17 cellular contexts compared by ENCODE assay signal in the genomic region with DNA sequence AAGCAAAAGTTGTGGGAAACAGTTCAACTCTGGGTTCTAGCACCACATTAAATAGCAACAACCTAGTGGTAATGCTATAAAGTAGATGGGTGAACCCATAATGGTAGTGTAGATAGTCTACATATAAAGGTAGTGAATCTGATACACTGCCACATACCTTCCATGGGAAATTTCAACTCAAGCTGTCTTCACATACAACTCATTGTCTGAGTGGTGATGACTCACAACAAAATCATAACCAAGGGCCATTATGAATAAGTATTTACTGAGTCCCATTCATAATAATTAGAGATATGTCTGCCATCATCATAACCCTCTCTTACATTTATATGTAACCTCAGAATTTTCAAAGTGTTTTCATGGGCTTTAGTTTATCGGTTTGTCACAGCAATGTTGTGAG. TPM values are rescaled to one million over a fixed set of nuclear protein-coding genes. Genes with fewer than 3 reads are reported as not detected.
DNase-seq lines count a peak whose midpoint lies in the region; ATAC-seq, FAIRE-seq and TF ChIP-seq lines count a peak whose summit lies in the region.
"Had no signal": no experiment of that assay in that cellular context is flagged by ENCODE, and none has a peak within 500 bp of the region (broad histone marks: within the 10 kb centered on the region; RNA-seq: fewer than 3 reads in every experiment).

No MANE protein-coding gene starts in this region.

- H3K36me3 Mint-ChIP-seq in activated T-helper 1 cell treated with anti-CD3 and anti-CD28 coated beads, Interleukin-12 subunit alpha, Interleukin-12 subunit beta, Interleukin-2, Interleukin-4 antibody, amounts not matched to agents 30 ng/mL and 10 ng/mL and 1 ng/mL, durations not matched to agents 14 hours and 24 hours and 36 hours (ENCODE audit: low read depth): no peaks in the 10 kb centered on the region
- H3K36me3 Mint-ChIP-seq: CD4-positive, alpha-beta memory T cell; naive B cell had no signal

- H4K20me1 ChIP-seq in keratinocyte (ENCODE audit: control insufficient read depth, extremely low read depth, insufficient read depth, low read length): no peaks in the 10 kb centered on the region

- H3K27me3 Mint-ChIP-seq in activated T-helper 1 cell treated with anti-CD3 and anti-CD28 coated beads, Interleukin-12 subunit alpha, Interleukin-12 subunit beta, Interleukin-2, Interleukin-4 antibody, amounts not matched to agents 30 ng/mL and 10 ng/mL and 1 ng/mL, durations not matched to agents 14 hours and 24 hours and 36 hours (ENCODE audit: insufficient read depth): peaks cover 3% of the 10 kb centered on the region

- H3K4me3 ChIP-seq in keratinocyte (ENCODE audit: control insufficient read depth in 2 of 3, extremely low read depth in 1 of 3, insufficient read depth in 2 of 3, low read depth in 1 of 3, low read length in 3 of 3) (no peak overlapping the region), WERI-Rb-1 (ENCODE audit: low read depth, low read length) (no peak overlapping the region)
- H3K4me3 ChIP-seq: colonic mucosa, gastrocnemius medialis, right atrium auricular region, suprapubic skin had no signal

- intact Hi-C loops in activated T-helper 1 cell treated with anti-CD3 and anti-CD28 coated beads, Interleukin-12 subunit alpha, Interleukin-12 subunit beta, Interleukin-2, Interleukin-4 antibody, amounts not matched to agents 30 ng/mL and 10 ng/mL and 1 ng/mL, durations not matched to agents 14 hours and 24 hours and 36 hours (cut with micrococcal nuclease): no loop called here

- no peak overlapping the region for H3K4me3 Mint-ChIP-seq in activated T-helper 1 cell treated with anti-CD3 and anti-CD28 coated beads, Interleukin-12 subunit alpha, Interleukin-12 subunit beta, Interleukin-2, Interleukin-4 antibody, amounts not matched to agents 30 ng/mL and 10 ng/mL and 1 ng/mL, durations not matched to agents 14 hours and 24 hours and 36 hours
- H3K4me3 Mint-ChIP-seq: CD4-positive, alpha-beta memory T cell; HFFc6; naive B cell had no signal

- H3K27me3 ChIP-seq in keratinocyte (ENCODE audit: control insufficient read depth, extremely low read depth, insufficient read depth, low read length) (no peaks in the 10 kb centered on the region), WERI-Rb-1 (ENCODE audit: insufficient read depth, low read depth, severe bottlenecking) (no peaks in the 10 kb centered on the region)
- H3K27me3 ChIP-seq: colonic mucosa, gastrocnemius medialis, right atrium auricular region, suprapubic skin had no signal

- dilution Hi-C loops in keratinocyte (cut with MboI; ENCODE audit: extremely low pct_ligation_motif_present, low sequenced_read_pairs): no loop called here

- H3K27ac Mint-ChIP-seq in activated T-helper 1 cell treated with anti-CD3 and anti-CD28 coated beads, Interleukin-12 subunit alpha, Interleukin-12 subunit beta, Interleukin-2, Interleukin-4 antibody, amounts not matched to agents 30 ng/mL and 10 ng/mL and 1 ng/mL, durations not matched to agents 14 hours and 24 hours and 36 hours: no peak overlapping the region
- H3K27ac Mint-ChIP-seq: CD4-positive, alpha-beta memory T cell; HFFc6; naive B cell had no signal

- H3K9me3 ChIP-seq in keratinocyte (ENCODE audit: control insufficient read depth, low read depth, low read length) (no peaks in the 10 kb centered on the region), WERI-Rb-1 (ENCODE audit: severe bottlenecking) (no peaks in the 10 kb centered on the region)
- H3K9me3 ChIP-seq: colonic mucosa, gastrocnemius medialis, right atrium auricular region, suprapubic skin had no signal

- H2AFZ ChIP-seq in keratinocyte (ENCODE audit: control insufficient read depth, low read length): no peak overlapping the region

- ATAC-seq in GM19452 (IDR thresholded peaks at IDR 0.05; ENCODE audit: unreplicated experiment): no peak
- ATAC-seq in GM19467 (IDR thresholded peaks at IDR 0.05; ENCODE audit: unreplicated experiment): no peak
- ATAC-seq: gastrocnemius medialis, left colon had no signal

- FAIRE-seq in H54 (lab: Jason Lieb, UNC): peak; percentile 23
- peak; percentile 60 for FAIRE-seq in keratinocyte (lab: Jason Lieb, UNC)

- no peaks in the 10 kb centered on the region for H3K36me3 ChIP-seq in keratinocyte (ENCODE audit: control insufficient read depth in 2 of 2, extremely low read depth in 1 of 2, insufficient read depth in 2 of 2, low read length in 2 of 2)
- H3K36me3 ChIP-seq in WERI-Rb-1: no peaks in the 10 kb centered on the region
- H3K36me3 ChIP-seq: colonic mucosa, right atrium auricular region, suprapubic skin had no signal

- H3K4me1 ChIP-seq in keratinocyte (ENCODE audit: control insufficient read depth, extremely low read depth, insufficient read depth, low read length): peaks cover 5% of the 10 kb centered on the region
- H3K4me1 ChIP-seq: colonic mucosa, gastrocnemius medialis, right atrium auricular region, suprapubic skin had no signal

- TF ChIP-seq POLR2A in H54 (IDR thresholded peaks at IDR 0.05; ENCODE audit: low read depth, low read length): no peak

- H3K4me2 ChIP-seq in keratinocyte (ENCODE audit: control insufficient read depth, extremely low read depth, insufficient read depth, low read depth, low read length): no peak overlapping the region

- no peaks in the 10 kb centered on the region for H3K79me2 ChIP-seq in keratinocyte (ENCODE audit: control insufficient read depth, insufficient read depth, low read length)

- no peak overlapping the region for H3K27ac ChIP-seq in RWPE1
- peak overlapping the region; percentile 23 for H3K27ac ChIP-seq in keratinocyte (ENCODE audit: control insufficient read depth, insufficient read depth, low read length)
- no peak overlapping the region for H3K27ac ChIP-seq in WERI-Rb-1
- H3K27ac ChIP-seq: colonic mucosa, gastrocnemius medialis, right atrium auricular region, suprapubic skin had no signal

- H3K9me3 Mint-ChIP-seq in activated T-helper 1 cell treated with anti-CD3 and anti-CD28 coated beads, Interleukin-12 subunit alpha, Interleukin-12 subunit beta, Interleukin-2, Interleukin-4 antibody, amounts not matched to agents 30 ng/mL and 10 ng/mL and 1 ng/mL, durations not matched to agents 14 hours and 24 hours and 36 hours: no peaks in the 10 kb centered on the region
- H3K9me3 Mint-ChIP-seq: CD4-positive, alpha-beta memory T cell; HFFc6; naive B cell had no signal

- peak; percentile 9 for DNase-seq in GM03348 (ENCODE audit: low spot score)
- DNase-seq in H54 (ENCODE audit: insufficient read length, low spot score): no peak
- DNase-seq in RWPE1 (ENCODE audit: low spot score): peak; percentile 57
- peak; percentile 69 for DNase-seq in keratinocyte (ENCODE audit: low read depth, low spot score)
- no peak for DNase-seq in WERI-Rb-1
- DNase-seq in activated T-helper 1 cell treated with anti-CD3 and anti-CD28 coated beads, Interleukin-12 subunit alpha, Interleukin-12 subunit beta, Interleukin-2, Interleukin-4 antibody, amounts not matched to agents 30 ng/mL and 10 ng/mL and 1 ng/mL, durations not matched to agents 14 hours and 24 hours and 36 hours (ENCODE audit: low spot score): no peak
- DNase-seq: CD4-positive, alpha-beta memory T cell; colonic mucosa; gastrocnemius medialis; HFFc6; left colon; naive B cell; NCI-H2227 treated with DMSO at 0.1 percent for 48 hours had no signal

- no peaks in the 10 kb centered on the region for H3K9me1 ChIP-seq in keratinocyte (ENCODE audit: control insufficient read depth, extremely low read depth, insufficient read depth, low read length)

- CTCF ChIA-PET in RWPE1 (lab: Yijun Ruan, JAX): interaction anchor here (0.7 kb wide), 1 partner anchor 420 kb away, joined by 3 read pairs; no protein-coding TSS in a partner anchor

- no peak for TF ChIP-seq CTCF in RWPE1 (conservative IDR thresholded peaks at IDR 0.05; ENCODE audit: low read depth)
- no peak for TF ChIP-seq CTCF in keratinocyte (optimal IDR thresholded peaks at IDR 0.05 in 1 of 3, IDR thresholded peaks at IDR 0.05 in 1 of 3, conservative IDR thresholded peaks at IDR 0.05 in 1 of 3; ENCODE audit: extremely low read depth in 1 of 3, insufficient read depth in 2 of 3, low read length in 3 of 3)
- TF ChIP-seq CTCF in WERI-Rb-1 (IDR thresholded peaks at IDR 0.05; ENCODE audit: low read depth, low read length): no peak

- H3K9ac ChIP-seq in keratinocyte (ENCODE audit: control insufficient read depth, extremely low read depth, insufficient read depth, low read length): no peak overlapping the region

- POLR2A ChIA-PET in RWPE1 (lab: Yijun Ruan, JAX; ENCODE audit: low non-redundant PET): no interaction called here

- H3K4me1 Mint-ChIP-seq in activated T-helper 1 cell treated with anti-CD3 and anti-CD28 coated beads, Interleukin-12 subunit alpha, Interleukin-12 subunit beta, Interleukin-2, Interleukin-4 antibody, amounts not matched to agents 30 ng/mL and 10 ng/mL and 1 ng/mL, durations not matched to agents 14 hours and 24 hours and 36 hours (ENCODE audit: low read depth): no peaks in the 10 kb centered on the region
- H3K4me1 Mint-ChIP-seq: CD4-positive, alpha-beta memory T cell; naive B cell had no signal

RNA-seq across cellular contexts. Expression of a gene that starts 34.8 kb away (rescaled TPM):
- polyA plus RNA-seq in keratinocyte: 0.58 to 1.3 TPM (median 0.97 TPM) in 3 replicates
- polyA plus RNA-seq in keratinocyte (2011; ENCODE audit: low read depth): 0.15 TPM
- polyA plus RNA-seq in keratinocyte (2011; cell fraction: cytosol; rRNA removed): 0.81 and 1.1 TPM in 2 replicates
- polyA plus RNA-seq in keratinocyte (2011; cell fraction: nucleus; rRNA removed): 2.7 and 4.3 TPM in 2 replicates
- polyA plus RNA-seq in keratinocyte (2012; ENCODE audit: low replicate concordance): 0.45 and 0.83 TPM in 2 replicates
- polyA minus RNA-seq in keratinocyte: 0.33 to 0.74 TPM (median 0.46 TPM) in 3 replicates
- polyA minus RNA-seq in keratinocyte (2011; cell fraction: cytosol; rRNA and poly(A)+ RNA removed): not detected
- polyA minus RNA-seq in keratinocyte (2011; cell fraction: nucleus; rRNA and poly(A)+ RNA removed): 1.4 and 2.1 TPM in 2 replicates
- not detected in 2 replicates for total RNA-seq in activated T-helper 1 cell treated with anti-CD3 and anti-CD28 coated beads, Interleukin-12 subunit alpha, Interleukin-12 subunit beta, Interleukin-2, Interleukin-4 antibody, amounts not matched to agents 30 ng/mL and 10 ng/mL and 1 ng/mL, durations not matched to agents 14 hours and 24 hours and 36 hours
- total RNA-seq: CD4-positive, alpha-beta memory T cell had no signal
- polyA plus RNA-seq: CD4-positive, alpha-beta memory T cell had no signal

Comparison
In these comparisons a context has a peak if more than half of its experiments do, and no peak if none do; other contexts are left out.
1. DNase-seq: peak in GM03348 (single experiment), RWPE1 (single experiment) and keratinocyte (single experiment); none in H54 (single experiment), WERI-Rb-1 (single experiment) and activated T-helper 1 cell treated with anti-CD3 and anti-CD28 coated beads, Interleukin-12 subunit alpha, Interleukin-12 subunit beta, Interleukin-2, Interleukin-4 antibody, amounts not matched to agents 30 ng/mL and 10 ng/mL and 1 ng/mL, durations not matched to agents 14 hours and 24 hours and 36 hours (single experiment).